ENCODE assay signal across 18 cellular contexts in the genomic region with DNA sequence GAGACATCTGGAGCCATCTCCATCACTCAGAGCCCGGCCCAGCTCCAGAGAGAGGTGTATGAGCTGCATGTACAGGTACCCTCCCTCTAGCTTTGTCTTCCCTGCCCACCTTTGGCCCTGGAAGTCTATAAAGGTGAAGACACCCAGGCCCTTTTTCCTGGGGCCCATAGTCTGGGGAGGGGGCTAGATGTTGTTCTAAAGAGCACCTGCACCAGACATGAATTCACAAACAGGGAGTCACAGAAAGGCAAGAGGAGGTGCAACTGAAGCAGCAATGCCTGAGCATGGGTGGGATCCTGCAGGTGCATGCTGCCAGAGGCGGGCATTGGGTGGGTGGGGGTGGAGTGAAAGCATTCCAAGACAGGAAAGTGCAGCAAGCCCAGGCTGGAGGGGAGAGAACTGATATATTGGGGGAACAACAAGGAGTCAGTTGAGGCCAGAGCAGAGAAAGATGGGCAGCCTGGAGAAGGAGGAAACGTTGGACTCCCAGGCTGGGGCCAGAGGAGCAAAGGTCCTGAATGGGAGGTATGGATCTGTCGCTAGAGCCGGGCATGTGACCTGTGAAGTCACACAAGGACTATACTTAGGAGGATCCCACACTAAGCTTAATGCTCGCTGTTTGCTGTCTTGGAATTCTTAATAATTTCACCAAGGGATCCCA. TPM values are rescaled to one million over a fixed set of nuclear protein-coding genes. Genes with fewer than 3 reads are reported as not detected.
A peak's percentile ranks its signal among the peaks of the same experiment; 100 is the strongest.
DNase-seq lines count a peak whose midpoint lies in the region; ATAC-seq and TF ChIP-seq lines count a peak whose summit lies in the region.
"Had no signal": no experiment of that assay in that cellular context is flagged by ENCODE, and none has a peak within 500 bp of the region (broad histone marks: within the 10 kb centered on the region; RNA-seq: fewer than 3 reads in every experiment).

No MANE protein-coding gene starts in this region.

- H2AFZ ChIP-seq in OCI-LY7 (ENCODE audit: low read length) = no peak overlapping the region

- H4K20me1 ChIP-seq in OCI-LY7 (ENCODE audit: insufficient read depth, low read length) = no peaks in the 10 kb centered on the region
- H4K20me1 ChIP-seq: BLaER1 had no signal

- H3K9me3 ChIP-seq in OCI-LY7 (ENCODE audit: low read length) = no peaks in the 10 kb centered on the region
- H3K9me3 ChIP-seq in Peyer's patch = no peaks in the 10 kb centered on the region
- H3K9me3 ChIP-seq: BLaER1, MG63 had no signal

- CTCF ChIA-PET in OCI-LY7 (lab: Charles Lee; ENCODE audit: unreplicated experiment) = interaction anchor here (1.1 kb wide), 1 partner anchor 39 kb away, joined by 4 read pairs; no protein-coding TSS in a partner anchor

- no peak overlapping the region for H3K27ac ChIP-seq in 22Rv1
- no peak overlapping the region for H3K27ac ChIP-seq in OCI-LY7 (ENCODE audit: low read depth, low read length, poor library complexity, severe bottlenecking)
- H3K27ac ChIP-seq in Peyer's patch = no peak overlapping the region
- H3K27ac ChIP-seq: BLaER1, SK-N-MC had no signal

- H3K27me3 ChIP-seq in Peyer's patch = no peaks in the 10 kb centered on the region
- H3K27me3 ChIP-seq: BLaER1 had no signal

- ATAC-seq in natural killer cell treated with Interleukin-12 subunit alpha and Interleukin-12 subunit beta and Interleukin-15 and Interleukin-18, amount 100 ng/mL, for 72 hours = no peak
- ATAC-seq in stimulated activated naive CD8-positive, alpha-beta T cell treated with anti-CD3 and anti-CD28 coated beads, Interleukin-15, Interleukin-2, amounts not matched to agents 100 U/mL and 50 U/mL, for 24 hours = no peak

- H3K27me3 Mint-ChIP-seq in chondrocyte (ENCODE audit: low read depth) = peaks cover 21% of the 10 kb centered on the region
- H3K27me3 Mint-ChIP-seq in natural killer cell treated with Interleukin-12 subunit alpha and Interleukin-12 subunit beta and Interleukin-15 and Interleukin-18, amount 100 ng/mL, for 72 hours = peaks cover 0 to 4% of the 10 kb centered on the region in 2 donors

- no peak overlapping the region for H3K4me2 ChIP-seq in OCI-LY7 (ENCODE audit: low read length)
- H3K4me2 ChIP-seq: BLaER1 had no signal

- H3K4me3 ChIP-seq in OCI-LY7 (ENCODE audit: low read depth, low read length, poor library complexity, severe bottlenecking) (no peak overlapping the region), Peyer's patch (no peak overlapping the region)
- H3K4me3 ChIP-seq: BLaER1, GM12878, MG63, SK-N-MC had no signal

- no peaks in the 10 kb centered on the region for H3K79me2 ChIP-seq in OCI-LY7 (ENCODE audit: insufficient read depth, low read depth, low read length)

- TF ChIP-seq POLR2A in Peyer's patch (IDR thresholded peaks at IDR 0.05) = no peak

- DNase-seq in OCI-LY7 (ENCODE audit: low spot score) = no peak
- no peak for DNase-seq in chondrocyte (ENCODE audit: low spot score)
- DNase-seq in natural killer cell treated with Interleukin-12 subunit alpha and Interleukin-12 subunit beta and Interleukin-15 and Interleukin-18, amount 100 ng/mL, for 72 hours (ENCODE audit: low spot score) = peak; percentile 51
- DNase-seq in NCI-H748 (lab: John Stamatoyannopoulos, UW; ENCODE audit: unreplicated experiment) = no peak
- DNase-seq in COR-L47 (lab: John Stamatoyannopoulos, UW) = no peak
- no peak for DNase-seq in Peyer's patch
- DNase-seq in stimulated activated naive CD8-positive, alpha-beta T cell treated with anti-CD3 and anti-CD28 coated beads, Interleukin-15, Interleukin-2, amounts not matched to agents 100 U/mL and 50 U/mL, for 24 hours = no peak
- DNase-seq: NCI-H2107, NCI-H226 had no signal

- no peak overlapping the region for H3K27ac Mint-ChIP-seq in chondrocyte (ENCODE audit: unreplicated experiment)
- no peak overlapping the region for H3K27ac Mint-ChIP-seq in natural killer cell treated with Interleukin-12 subunit alpha and Interleukin-12 subunit beta and Interleukin-15 and Interleukin-18, amount 100 ng/mL, for 72 hours

- H3K9me2 ChIP-seq in OCI-LY7 (ENCODE audit: insufficient read depth, low read length) = no peaks in the 10 kb centered on the region

- no TSS peak for BruUV-seq in OCI-LY7 (replicated peaks; lab: Mats Ljungman, UMichigan)

- no peaks in the 10 kb centered on the region for H3K9me3 Mint-ChIP-seq in chondrocyte (ENCODE audit: low read depth)
- no peaks in the 10 kb centered on the region for H3K9me3 Mint-ChIP-seq in natural killer cell treated with Interleukin-12 subunit alpha and Interleukin-12 subunit beta and Interleukin-15 and Interleukin-18, amount 100 ng/mL, for 72 hours

- intact Hi-C loops in OCI-LY7 (cut with micrococcal nuclease; ENCODE audit: unreplicated experiment) = loop anchor here (1.0 to 2.0 kb wide), 2 partner anchors 45 to 58 kb away; no protein-coding TSS in a partner anchor

- H3K36me3 ChIP-seq in OCI-LY7 (ENCODE audit: insufficient read depth, low read length) = no peaks in the 10 kb centered on the region
- no peaks in the 10 kb centered on the region for H3K36me3 ChIP-seq in Peyer's patch
- H3K36me3 ChIP-seq: BLaER1, MG63 had no signal

- POLR2A ChIA-PET in OCI-LY7 (lab: Charles Lee) = interaction anchor here (0.7 kb wide), 1 partner anchor 113 kb away, joined by 4 read pairs; no protein-coding TSS in a partner anchor

- no peaks in the 10 kb centered on the region for H3K36me3 Mint-ChIP-seq in chondrocyte (ENCODE audit: low read depth)
- no peaks in the 10 kb centered on the region for H3K36me3 Mint-ChIP-seq in natural killer cell treated with Interleukin-12 subunit alpha and Interleukin-12 subunit beta and Interleukin-15 and Interleukin-18, amount 100 ng/mL, for 72 hours

- peak; percentile 62; the same call in 1 of the 2 replicates for TF ChIP-seq CTCF in 22Rv1 (IDR thresholded peaks at IDR 0.05)
- peak; percentile 47; the same call in 1 of the 2 replicates for TF ChIP-seq CTCF in OCI-LY7 (conservative IDR thresholded peaks at IDR 0.05; ENCODE audit: low read length)
- peak; percentile 28 for TF ChIP-seq CTCF in chondrocyte (IDR thresholded peaks at IDR 0.05)
- TF ChIP-seq CTCF in Peyer's patch (IDR thresholded peaks at IDR 0.05) = no peak

- no peak overlapping the region for H3K4me3 Mint-ChIP-seq in chondrocyte (ENCODE audit: unreplicated experiment)
- no peak overlapping the region for H3K4me3 Mint-ChIP-seq in natural killer cell treated with Interleukin-12 subunit alpha and Interleukin-12 subunit beta and Interleukin-15 and Interleukin-18, amount 100 ng/mL, for 72 hours

- H3K4me1 Mint-ChIP-seq in chondrocyte (ENCODE audit: low read depth) = no peaks in the 10 kb centered on the region
- H3K4me1 Mint-ChIP-seq in natural killer cell treated with Interleukin-12 subunit alpha and Interleukin-12 subunit beta and Interleukin-15 and Interleukin-18, amount 100 ng/mL, for 72 hours (ENCODE audit: low read depth in 2 of 2) = peaks cover 0 to 5% of the 10 kb centered on the region in 2 donors

- H3K4me1 ChIP-seq in OCI-LY7 (ENCODE audit: insufficient read depth, low read length, poor library complexity, severe bottlenecking) (no peaks in the 10 kb centered on the region), Peyer's patch (peaks cover 0 to 11% (median 0%) of the 10 kb centered on the region in 4 donors)
- H3K4me1 ChIP-seq: BLaER1 had no signal

RNA-seq across cellular contexts. Expression of a gene that starts 11.6 kb away (rescaled TPM):
- total RNA-seq in OCI-LY7 (2014; rRNA removed; shearing (Covaris generic)) = not detected in 2 replicates
- total RNA-seq in OCI-LY7 (2022) (not detected in 2 replicates), chondrocyte (0.24 to 5.1 TPM (median 3.5 TPM) in 3 replicates), Peyer's patch (10 to 100 TPM; 22.6 to 87.0 (median 59.9) TPM)
- total RNA-seq in natural killer cell treated with Interleukin-12 subunit alpha and Interleukin-12 subunit beta and Interleukin-15 and Interleukin-18, amount 100 ng/mL, for 72 hours = 10 to 100 TPM in 1 of 2 donors, 1 to 10 TPM in 1; 3.3 to 10.2 TPM
- total RNA-seq: A172 had no signal

RNA-seq across cellular contexts. Expression of a gene that starts 19.4 kb away (rescaled TPM):
- total RNA-seq in OCI-LY7 (2014; rRNA removed; shearing (Covaris generic)) = not detected in 2 replicates
- total RNA-seq in OCI-LY7 (2022) (not detected in 2 replicates), chondrocyte (not detected in 3 replicates), Peyer's patch (not detected)
- total RNA-seq in natural killer cell treated with Interleukin-12 subunit alpha and Interleukin-12 subunit beta and Interleukin-15 and Interleukin-18, amount 100 ng/mL, for 72 hours = not detected
- total RNA-seq: A172, GM12878, H1, HepG2, Right ventricle myocardium superior had no signal

RNA-seq across cellular contexts. Expression of a gene that starts 32.4 kb away (rescaled TPM):
- not detected in 2 replicates for total RNA-seq in OCI-LY7 (2014; rRNA removed; shearing (Covaris generic))
- total RNA-seq in OCI-LY7 (2022) = not detected in 2 replicates
- not detected in 3 replicates for total RNA-seq in chondrocyte
- not detected for total RNA-seq in natural killer cell treated with Interleukin-12 subunit alpha and Interleukin-12 subunit beta and Interleukin-15 and Interleukin-18, amount 100 ng/mL, for 72 hours
- total RNA-seq in Peyer's patch = 10 to 100 TPM; 23.1 to 83.2 (median 52.2) TPM
- total RNA-seq: A172, H1, HepG2, Right ventricle myocardium superior had no signal

RNA-seq across cellular contexts. Expression of a gene that starts 35.4 kb away (rescaled TPM):
- total RNA-seq in OCI-LY7 (2014; rRNA removed; shearing (Covaris generic)) = not detected in 2 replicates
- total RNA-seq in OCI-LY7 (2022) = not detected in 2 replicates
- total RNA-seq in chondrocyte = not detected in 3 replicates
- total RNA-seq in natural killer cell treated with Interleukin-12 subunit alpha and Interleukin-12 subunit beta and Interleukin-15 and Interleukin-18, amount 100 ng/mL, for 72 hours = not detected
- not detected for total RNA-seq in Peyer's patch
- total RNA-seq: A172, GM12878, H1, HepG2 had no signal

RNA-seq across cellular contexts. Expression of a gene that starts 38.9 kb away (rescaled TPM):
- total RNA-seq in OCI-LY7 (2014; rRNA removed; shearing (Covaris generic)) = not detected in 2 replicates
- total RNA-seq in OCI-LY7 (2022) (not detected in 2 replicates), chondrocyte (not detected in 3 replicates), Peyer's patch (1 to 10 TPM in 1 of 4 donors, not detected in 3; 4.0 TPM)
- total RNA-seq in natural killer cell treated with Interleukin-12 subunit alpha and Interleukin-12 subunit beta and Interleukin-15 and Interleukin-18, amount 100 ng/mL, for 72 hours = not detected
- total RNA-seq: A172, GM12878, H1 had no signal

Comparison
In these comparisons a context has a peak if more than half of its experiments do, and no peak if none do; other contexts are left out.
1. CTCF ChIP-seq: peak in 22Rv1 (single experiment), OCI-LY7 (single experiment) and chondrocyte (single experiment); none in Peyer's patch (0 of 6).
2. RNA of a gene that starts 32.4 kb away (total RNA-seq): 23.1 to 83.2 TPM in Peyer's patch; not detected in OCI-LY7, not detected in chondrocyte and not detected in natural killer cell treated with Interleukin-12 subunit alpha and Interleukin-12 subunit beta and Interleukin-15 and Interleukin-18, amount 100 ng/mL, for 72 hours; every median in the first group is over 10 times any median in the second.